In genomic region chr9:33737811-33738606, GRCh38 we compare ENCODE assay signal across 8 cellular contexts. TPM values are rescaled to one million over a fixed set of nuclear protein-coding genes. Genes with fewer than 3 reads are reported as not detected.
DNase-seq lines count a peak whose midpoint lies in the region; ATAC-seq, FAIRE-seq and TF ChIP-seq lines count a peak whose summit lies in the region.

No MANE protein-coding gene starts in this region.

- H3K9me3 ChIP-seq in H1 (ENCODE audit: insufficient read depth in 2 of 2, low read depth in 1 of 2, low read length in 1 of 2), result no peaks in the 10 kb centered on the region
- H3K9me3 ChIP-seq in naive thymus-derived CD4-positive, alpha-beta T cell (ENCODE audit: control insufficient read depth in 2 of 3, low read length in 3 of 3), result peaks cover 0 to 8% (median 0%) of the 10 kb centered on the region in 3 experiments

- H3K79me2 ChIP-seq in H1 (ENCODE audit: control insufficient read depth in 1 of 2, insufficient read depth in 2 of 2, low read length in 2 of 2), result no peaks in the 10 kb centered on the region

- H2AFZ ChIP-seq in H1 (ENCODE audit: low read length), result peak overlapping the region; percentile 58

- FAIRE-seq in H1 (lab: Jason Lieb, UNC), result peak; percentile 85

- no peaks in the 10 kb centered on the region for H3K79me1 ChIP-seq in H1 (ENCODE audit: low read depth, low read length)

- H3K36me3 Mint-ChIP-seq in naive thymus-derived CD4-positive, alpha-beta T cell, result peaks cover 0 to 9% (median 5%) of the 10 kb centered on the region in 5 donors

- DNase-seq in ELR (ENCODE audit: low read depth) (peak; percentile 85), OCI-M1 (lab: John Stamatoyannopoulos, UW) (peak; percentile 80), H1 (ENCODE audit: low read depth in 1 of 2, low spot score in 2 of 2) (peak in 1 of 2 experiments; percentile 65), middle frontal gyrus (ENCODE audit: extremely low spot score, low spot score) (no peak)
- DNase-seq in naive thymus-derived CD4-positive, alpha-beta T cell, result no peak

- H3K14ac ChIP-seq in H1 (ENCODE audit: insufficient read length), result no peak overlapping the region

- H2BK15ac ChIP-seq in H1 (ENCODE audit: low read length), result no peak overlapping the region

- no peak overlapping the region for H3K4ac ChIP-seq in H1 (replicated peaks; ENCODE audit: insufficient read length, low read depth, low read length)

- H3K27ac ChIP-seq in H1 (ENCODE audit: low read depth, low read length), result no peak overlapping the region
- H3K27ac ChIP-seq in naive thymus-derived CD4-positive, alpha-beta T cell (ENCODE audit: low read depth, low read length), result no peak overlapping the region

- no peak overlapping the region for H3K27ac Mint-ChIP-seq in naive thymus-derived CD4-positive, alpha-beta T cell

- no peak overlapping the region for H2AK5ac ChIP-seq in H1 (ENCODE audit: low read depth, low read length)

- H3K36me3 ChIP-seq in H1 (ENCODE audit: control insufficient read depth in 2 of 4, insufficient read depth in 4 of 4, low read length in 3 of 4), result no peaks in the 10 kb centered on the region
- no peaks in the 10 kb centered on the region for H3K36me3 ChIP-seq in naive thymus-derived CD4-positive, alpha-beta T cell (ENCODE audit: control insufficient read depth in 2 of 3, insufficient read depth in 3 of 3, low read length in 3 of 3)

- H3K18ac ChIP-seq in H1 (ENCODE audit: extremely low read depth, low read length), result no peak overlapping the region

- H3K23ac ChIP-seq in H1 (ENCODE audit: insufficient read length), result no peak overlapping the region

- H3K27me3 Mint-ChIP-seq in naive thymus-derived CD4-positive, alpha-beta T cell, result peaks cover 25 to 45% (median 35%) of the 10 kb centered on the region in 5 donors

- H3K23me2 ChIP-seq in H1 (ENCODE audit: low read depth, low read length), result no peaks in the 10 kb centered on the region

- 0 out of 4 replicates have a peak overlapping the region, but pooled peaks of 1 of the 2 experiments have one; percentile 3 for H3K4me2 ChIP-seq in H1 (ENCODE audit: insufficient read depth in 1 of 2, low read depth in 2 of 2, low read length in 2 of 2)

- no peak overlapping the region for H3K4me3 Mint-ChIP-seq in naive thymus-derived CD4-positive, alpha-beta T cell

- H3K9ac ChIP-seq in H1 (replicated peaks in 1 of 4; ENCODE audit: extremely low read depth in 1 of 4, low read depth in 3 of 4, low read length in 3 of 4), result no peak overlapping the region

- no peaks in the 10 kb centered on the region for H3K4me1 ChIP-seq in H1 (replicated peaks in 1 of 4; ENCODE audit: control insufficient read depth in 3 of 4, insufficient read depth in 4 of 4, low read length in 3 of 4)
- H3K4me1 ChIP-seq in naive thymus-derived CD4-positive, alpha-beta T cell (ENCODE audit: control insufficient read depth in 2 of 2, insufficient read depth in 2 of 2, low read length in 2 of 2), result no peaks in the 10 kb centered on the region

- H2BK20ac ChIP-seq in H1 (ENCODE audit: low read length), result no peak overlapping the region

- H3K56ac ChIP-seq in H1 (replicated peaks; ENCODE audit: insufficient read length, low read depth, low read length), result no peak overlapping the region

- 27% methylated on average over 5 of the region's 5 CpGs; no CpG with 5 or more reads in 1 of the 2 experiments for WGBS in H1 (ENCODE audit: extremely low coverage in 1 of 2, insufficient coverage in 1 of 2, insufficient read length in 1 of 2, insufficient replicate concordance in 2 of 2, low coverage in 1 of 2, low lambda C conversion rate in 2 of 2, missing lambda C conversion rate in 1 of 2), 2 experiments

- CTCF ChIA-PET in H1 (lab: Charles Lee; ENCODE audit: partially characterized antibody), result interaction anchor here (0.6 to 4.3 kb wide), 31 partner anchors 9 to 349 kb away, joined by 3 to 30 read pairs (median 4); partner anchors contain the start of genes PRSS3 and UBE2R2
- CTCF ChIA-PET in naive thymus-derived CD4-positive, alpha-beta T cell (lab: Charles Lee), result no interaction called here

- H3K9me3 Mint-ChIP-seq in naive thymus-derived CD4-positive, alpha-beta T cell, result peaks cover 4 to 44% (median 19%) of the 10 kb centered on the region in 11 donors

- H2BK12ac ChIP-seq in H1 (ENCODE audit: low read depth, low read length), result no peak overlapping the region; the same call in 1 of the 2 replicates

- no peaks in the 10 kb centered on the region for H3K27me3 ChIP-seq in H1 (replicated peaks in 1 of 4; ENCODE audit: control insufficient read depth in 3 of 4, extremely low read depth in 1 of 4, insufficient read depth in 3 of 4, low read length in 3 of 4)
- H3K27me3 ChIP-seq in naive thymus-derived CD4-positive, alpha-beta T cell (ENCODE audit: control insufficient read depth in 2 of 2, insufficient read depth in 2 of 2, low read length in 2 of 2), result no peaks in the 10 kb centered on the region

- POLR2A ChIA-PET in H1 (lab: Charles Lee; ENCODE audit: partially characterized antibody), result no interaction called here
- POLR2A ChIA-PET in naive thymus-derived CD4-positive, alpha-beta T cell (lab: Charles Lee), result no interaction called here

- H4K20me1 ChIP-seq in H1 (replicated peaks in 1 of 2; ENCODE audit: control insufficient read depth in 1 of 2, insufficient read depth in 2 of 2, low read length in 2 of 2), result no peaks in the 10 kb centered on the region

- TF ChIP-seq POLR2A in H1 (IDR thresholded peaks at IDR 0.05; ENCODE audit: control extremely low read depth in 1 of 2, low read depth in 2 of 2, low read length in 2 of 2), result no peak

- peaks cover 0 to 3% (median 0%) of the 10 kb centered on the region in 7 donors for H3K4me1 Mint-ChIP-seq in naive thymus-derived CD4-positive, alpha-beta T cell

- no peak overlapping the region for H2BK120ac ChIP-seq in H1 (replicated peaks; ENCODE audit: low read depth, low read length)

- peak; percentile 47 for ATAC-seq in naive thymus-derived CD4-positive, alpha-beta T cell
- no peak for ATAC-seq in GM18858 (IDR thresholded peaks at IDR 0.05; ENCODE audit: unreplicated experiment)
- ATAC-seq in GM21423 (IDR thresholded peaks at IDR 0.05; ENCODE audit: unreplicated experiment), result no peak

- H3K4me3 ChIP-seq in H1 (ENCODE audit: extremely low read depth in 1 of 4, insufficient read depth in 2 of 4, low read depth in 3 of 4, low read length in 4 of 4), result no peak overlapping the region
- H3K4me3 ChIP-seq in naive thymus-derived CD4-positive, alpha-beta T cell (ENCODE audit: low read length), result no peak overlapping the region

- no peak overlapping the region for H2BK5ac ChIP-seq in H1 (ENCODE audit: low read depth, low read length)

- peak; percentile 81 for TF ChIP-seq RAD21 in Ishikawa (IDR thresholded peaks at IDR 0.05; ENCODE audit: low read depth)
- peak; percentile 82 to 86 for TF ChIP-seq RAD21 in H1 (IDR thresholded peaks at IDR 0.05 in 1 of 2, conservative IDR thresholded peaks at IDR 0.05 in 1 of 2; ENCODE audit: low read depth in 2 of 2, low read length in 2 of 2)

- H4K5ac ChIP-seq in H1 (ENCODE audit: insufficient read length, low read depth, low read length), result no peak overlapping the region

- TF ChIP-seq EP300 in Ishikawa (IDR thresholded peaks at IDR 0.05; ENCODE audit: borderline replicate concordance) (no peak), H1 (IDR thresholded peaks at IDR 0.05; ENCODE audit: borderline replicate concordance in 1 of 2, low read depth in 2 of 2, low read length in 2 of 2) (no peak)

- intact Hi-C loops in naive thymus-derived CD4-positive, alpha-beta T cell (cut with micrococcal nuclease), result loop anchor here in 1 of 2 donors (1.0 kb wide), 1 partner anchor 40 kb away; no protein-coding TSS in a partner anchor

- H4K8ac ChIP-seq in H1 (ENCODE audit: extremely low read depth, insufficient read depth, low read length), result 0 out of 2 replicates have a peak overlapping the region, but pooled peaks have one; percentile 41

- peak; percentile 57 to 96 (median 83) for TF ChIP-seq CTCF in H1 (IDR thresholded peaks at IDR 0.05; ENCODE audit: control extremely low read depth in 1 of 3, insufficient read depth in 1 of 3, low read depth in 1 of 3, low read length in 3 of 3)

- no peak overlapping the region for H4K91ac ChIP-seq in H1 (replicated peaks; ENCODE audit: insufficient read length, low read length)

TF ChIP-seq in Ishikawa, 13 proteins besides CTCF, POLR2A, EP300 and RAD21 (continues in another document):
- no peak for TF ChIP-seq CEBPB (IDR thresholded peaks at IDR 0.05)
- no peak for TF ChIP-seq TEAD4 (IDR thresholded peaks at IDR 0.05)
- TF ChIP-seq CREB1 (IDR thresholded peaks at IDR 0.05; ENCODE audit: low read depth), result no peak
- TF ChIP-seq FOXM1 (IDR thresholded peaks at IDR 0.05; ENCODE audit: borderline replicate concordance, low read depth), result no peak
- no peak for TF ChIP-seq YY1 (IDR thresholded peaks at IDR 0.05; ENCODE audit: low read depth)
- no peak for TF ChIP-seq EGR1 (IDR thresholded peaks at IDR 0.05)
- no peak for TF ChIP-seq TAF1 (IDR thresholded peaks at IDR 0.05; ENCODE audit: low read depth)
- TF ChIP-seq TCF12 (IDR thresholded peaks at IDR 0.05; ENCODE audit: low read depth), result no peak
- TF ChIP-seq ZBTB7A (IDR thresholded peaks at IDR 0.05; ENCODE audit: low read depth), result no peak
- no peak for TF ChIP-seq NFIC (IDR thresholded peaks at IDR 0.05)

TF ChIP-seq in H1, 55 proteins besides CTCF, POLR2A, EP300 and RAD21:
- TF ChIP-seq YY1 (IDR thresholded peaks at IDR 0.05; ENCODE audit: low read depth, low read length) (0 out of 2 replicates have a peak, but pooled peaks have one; percentile 11), EGR1 (IDR thresholded peaks at IDR 0.05; ENCODE audit: borderline replicate concordance, low read depth, low read length) (no peak)
TF ChIP-seq in H1: peak in this region for 1.

RNA-seq across cellular contexts. Expression of gene PRSS3, which starts 57.4 kb away (rescaled TPM):
- not detected in 2 replicates for total RNA-seq in H1 (2021; fragmentation: NEBNext Ultra II Directional; extraction: Animal tissue kit (Norgen Biotek cat#: 25700))
- 0.12 TPM in 1 of 2 replicates, not detected in the other for polyA plus RNA-seq in H1 (2011; rRNA removed)
- polyA plus RNA-seq in H1 (2011; cell fraction: cytosol; rRNA removed), result not detected
- polyA plus RNA-seq in H1 (2011; cell fraction: nucleus; rRNA removed), result not detected
- polyA plus RNA-seq in H1 (2012, experiment 1 of 2), result not detected in 4 replicates
- not detected for polyA plus RNA-seq in H1 (2012, experiment 2 of 2)
- 0.14 TPM for polyA plus RNA-seq in H1 (2013, experiment 1 of 2)
- 0.13 TPM for polyA plus RNA-seq in H1 (2013, experiment 2 of 2)
- not detected in 2 replicates for polyA minus RNA-seq in H1 (2011; rRNA and poly(A)+ RNA removed)
- not detected for polyA minus RNA-seq in H1 (2011; cell fraction: cytosol; rRNA and poly(A)+ RNA removed)
- polyA minus RNA-seq in H1 (2011; cell fraction: nucleus; rRNA and poly(A)+ RNA removed), result not detected
- 1 to 10 TPM in 1 of 5 experiments, not detected in 4; 2.5 TPM for total RNA-seq in naive thymus-derived CD4-positive, alpha-beta T cell
- polyA plus RNA-seq in naive thymus-derived CD4-positive, alpha-beta T cell, result not detected

Comparison
In these comparisons a context has a peak if more than half of its experiments do, and no peak if none do; other contexts are left out.
1. DNase-seq: peak in ELR (single experiment) and OCI-M1 (single experiment); none in naive thymus-derived CD4-positive, alpha-beta T cell (0 of 9) and middle frontal gyrus (single experiment).